In genomic region chr16:26360867-26361266, GRCh38 we compare ENCODE assay signal across 35 cellular contexts.
"Had no signal": no experiment of that assay in that cellular context is flagged by ENCODE, and none has a peak within 500 bp of the region (broad histone marks: within the 10 kb centered on the region; RNA-seq: fewer than 3 reads in every experiment).

No MANE protein-coding gene starts in this region.

- H3K4me3 ChIP-seq: MG63 had no signal

- H3K9me3 ChIP-seq: MG63 had no signal

- DNase-seq: Karpas-422, Kasumi-1, MG63, MM.1S, MV-4-11, NCI-H1048, NCI-H1092, NCI-H1092 treated with DMSO at 0.1 percent for 48 hours, NCI-H1105, NCI-H1105 treated with DMSO at 0.1 percent for 48 hours, NCI-H1417, NCI-H1417 treated with DMSO at 0.1 percent for 48 hours, NCI-H1436, NCI-H1436 treated with DMSO at 0.1 percent for 48 hours, NCI-H146, NCI-H1694, NCI-H1694 treated with DMSO at 0.1 percent for 48 hours, NCI-H187, NCI-H187 treated with DMSO at 0.1 percent for 48 hours, NCI-H1930, NCI-H2029, NCI-H2029 treated with DMSO at 0.1 percent for 48 hours, NCI-H2081 treated with DMSO at 0.1 percent for 48 hours, NCI-H2107, NCI-H2171, NCI-H2171 treated with DMSO at 0.1 percent for 48 hours, NCI-H2227 treated with DMSO at 0.1 percent for 48 hours, NCI-H226, NCI-H345, NCI-H446, NCI-H446 treated with DMSO at 0.1 percent for 48 hours, NCI-H510A, NCI-H510A treated with DMSO at 0.1 percent for 48 hours, NCI-H524, NCI-H524 treated with DMSO at 0.1 percent for 48 hours had no signal

- H3K36me3 ChIP-seq: MG63 had no signal
